In genomic region chr19:8722032-8722431, GRCh38 we compare ENCODE assay signal across 42 cellular contexts. TPM values are rescaled to one million over a fixed set of nuclear protein-coding genes. Genes with fewer than 3 reads are reported as not detected.
"Had no signal": no experiment of that assay in that cellular context is flagged by ENCODE, and none has a peak within 500 bp of the region (broad histone marks: within the 10 kb centered on the region; RNA-seq: fewer than 3 reads in every experiment).

No MANE protein-coding gene starts in this region.

- FAIRE-seq: astrocyte had no signal

- H3K36me3 ChIP-seq: adrenal gland, ascending aorta, brain microvascular endothelial cell, breast epithelium, cardiac muscle cell had no signal

- H3K9me3 ChIP-seq: adrenal gland, ascending aorta, body of pancreas, breast epithelium had no signal

- ATAC-seq: activated naive CD4-positive, alpha-beta T cell treated with anti-CD3 and anti-CD28 coated beads, Interleukin-2, amount 50 U/mL, for 72 hours; activated naive CD8-positive, alpha-beta T cell treated with anti-CD3 and anti-CD28 coated beads, Interleukin-2, amount 50 U/mL, for 24 hours; activated T-cell treated with anti-CD3 and anti-CD28 coated beads, Interleukin-2, amount 50 U/mL, for 4 hours; activated T-cell treated with anti-CD3 and anti-CD28 coated beads, Interleukin-2, amount 50 U/mL, for 72 hours; activated T-helper 17 cell treated with anti-CD3 and anti-CD28 coated beads, Interleukin-2, amount 50 U/mL, for 72 hours; body of pancreas had no signal

- H3K4me1 Mint-ChIP-seq: activated naive CD4-positive, alpha-beta T cell treated with anti-CD3 and anti-CD28 coated beads, Interleukin-2, amount 10 ng/mL, durations not matched to agents 7 days and 5 days; activated naive CD4-positive, alpha-beta T cell treated with anti-CD3 and anti-CD28 coated beads, Interleukin-2, amount 50 U/mL, for 24 hours; activated naive CD8-positive, alpha-beta T cell treated with anti-CD3 and anti-CD28 coated beads for 36 hours; activated naive CD8-positive, alpha-beta T cell treated with anti-CD3 and anti-CD28 coated beads, Interleukin-2, amount 10 ng/mL, durations not matched to agents 7 days and 5 days; activated naive CD8-positive, alpha-beta T cell treated with anti-CD3 and anti-CD28 coated beads, Interleukin-2, amount 50 U/mL, for 24 hours; brain; central memory CD8-positive, alpha-beta T cell had no signal

- H3K27ac ChIP-seq: adrenal gland, ascending aorta, body of pancreas, brain microvascular endothelial cell, breast epithelium, cardiac muscle cell had no signal

- H3K27ac Mint-ChIP-seq: activated naive CD4-positive, alpha-beta T cell treated with anti-CD3 and anti-CD28 coated beads for 36 hours; activated naive CD4-positive, alpha-beta T cell treated with anti-CD3 and anti-CD28 coated beads, Interleukin-2, amount 10 ng/mL, durations not matched to agents 7 days and 5 days; activated naive CD4-positive, alpha-beta T cell treated with anti-CD3 and anti-CD28 coated beads, Interleukin-2, amount 50 U/mL, for 24 hours; activated naive CD4-positive, alpha-beta T cell treated with anti-CD3 and anti-CD28 coated beads, Interleukin-2, amount 50 U/mL, for 72 hours; activated naive CD8-positive, alpha-beta T cell; activated naive CD8-positive, alpha-beta T cell treated with anti-CD3 and anti-CD28 coated beads for 36 hours; activated naive CD8-positive, alpha-beta T cell treated with anti-CD3 and anti-CD28 coated beads, Interleukin-2, amount 10 ng/mL, durations not matched to agents 7 days and 5 days; activated naive CD8-positive, alpha-beta T cell treated with anti-CD3 and anti-CD28 coated beads, Interleukin-2, amount 50 U/mL, for 24 hours; activated T-cell treated with anti-CD3 and anti-CD28 coated beads, Interleukin-2, amount 50 U/mL, for 24 hours; activated T-cell treated with anti-CD3 and anti-CD28 coated beads, Interleukin-2, amount 50 U/mL, for 72 hours; activated T-helper 1 cell treated with anti-CD3 and anti-CD28 coated beads, Interleukin-12 subunit alpha, Interleukin-12 subunit beta, Interleukin-2, Interleukin-4 antibody, amounts not matched to agents 30 ng/mL and 10 ng/mL and 1 ng/mL, durations not matched to agents 14 hours and 24 hours and 36 hours; activated T-helper 17 cell treated with anti-CD3 and anti-CD28 coated beads, Interleukin-2, amount 50 U/mL, for 72 hours; activated T-helper 2 cell treated with anti-CD3 and anti-CD28 coated beads, Interferon-gamma antibody, Interleukin-2, Interleukin-4, amounts not matched to agents 10 μg/mL and 5 μg/mL and 100 μg/mL, durations not matched to agents 14 hours and 24 hours and 36 hours; brain had no signal

- H3K27me3 Mint-ChIP-seq: activated T-helper 17 cell treated with anti-CD3 and anti-CD28 coated beads, Interleukin-2, amount 50 U/mL, for 72 hours had no signal

- H3K27me3 ChIP-seq: adrenal gland, ascending aorta, body of pancreas, brain microvascular endothelial cell, cardiac muscle cell had no signal

- H3K4me3 ChIP-seq: adrenal gland, ascending aorta, body of pancreas, breast epithelium, cardiac muscle cell had no signal

- H3K4me1 ChIP-seq: adrenal gland, ascending aorta, body of pancreas, breast epithelium had no signal

- H3K9me3 Mint-ChIP-seq: activated T-helper 1 cell treated with anti-CD3 and anti-CD28 coated beads, Interleukin-12 subunit alpha, Interleukin-12 subunit beta, Interleukin-2, Interleukin-4 antibody, amounts not matched to agents 30 ng/mL and 10 ng/mL and 1 ng/mL, durations not matched to agents 14 hours and 24 hours and 36 hours; activated T-helper 17 cell treated with anti-CD3 and anti-CD28 coated beads, Interleukin-2, amount 50 U/mL, for 72 hours had no signal

- H3K36me3 Mint-ChIP-seq: activated naive CD4-positive, alpha-beta T cell treated with anti-CD3 and anti-CD28 coated beads, Interleukin-2, amount 10 ng/mL, durations not matched to agents 7 days and 5 days; activated naive CD8-positive, alpha-beta T cell treated with anti-CD3 and anti-CD28 coated beads for 36 hours; activated naive CD8-positive, alpha-beta T cell treated with anti-CD3 and anti-CD28 coated beads, Interleukin-2, amount 10 ng/mL, durations not matched to agents 7 days and 5 days; brain had no signal

- H3K4me3 Mint-ChIP-seq: activated naive CD4-positive, alpha-beta T cell treated with anti-CD3 and anti-CD28 coated beads for 36 hours; activated naive CD4-positive, alpha-beta T cell treated with anti-CD3 and anti-CD28 coated beads, Interleukin-2, amount 10 ng/mL, durations not matched to agents 7 days and 5 days; activated naive CD4-positive, alpha-beta T cell treated with anti-CD3 and anti-CD28 coated beads, Interleukin-2, amount 50 U/mL, for 24 hours; activated naive CD8-positive, alpha-beta T cell; activated naive CD8-positive, alpha-beta T cell treated with anti-CD3 and anti-CD28 coated beads for 36 hours; activated naive CD8-positive, alpha-beta T cell treated with anti-CD3 and anti-CD28 coated beads, Interleukin-2, amount 10 ng/mL, durations not matched to agents 7 days and 5 days; activated naive CD8-positive, alpha-beta T cell treated with anti-CD3 and anti-CD28 coated beads, Interleukin-2, amount 50 U/mL, for 24 hours; activated T-cell treated with anti-CD3 and anti-CD28 coated beads, Interleukin-2, amount 50 U/mL, for 24 hours; activated T-cell treated with anti-CD3 and anti-CD28 coated beads, Interleukin-2, amount 50 U/mL, for 4 hours; activated T-cell treated with anti-CD3 and anti-CD28 coated beads, Interleukin-2, amount 50 U/mL, for 72 hours; activated T-helper 1 cell treated with anti-CD3 and anti-CD28 coated beads, Interleukin-12 subunit alpha, Interleukin-12 subunit beta, Interleukin-2, Interleukin-4 antibody, amounts not matched to agents 30 ng/mL and 10 ng/mL and 1 ng/mL, durations not matched to agents 14 hours and 24 hours and 36 hours; activated T-helper 17 cell treated with anti-CD3 and anti-CD28 coated beads, Interleukin-2, amount 50 U/mL, for 72 hours; brain; central memory CD8-positive, alpha-beta T cell had no signal

- DNase-seq: activated effector memory CD4-positive, alpha-beta T cell treated with anti-CD3 and anti-CD28 coated beads, Interleukin-2, amount 50 U/mL, for 16 hours; activated effector memory CD4-positive, alpha-beta T cell treated with Interleukin-2 at 50 U/mL for 16 hours; activated gamma-delta T cell; activated gamma-delta T cell treated with Interleukin-2 at 50 U/mL for 16 hours; activated naive CD4-positive, alpha-beta T cell; activated naive CD4-positive, alpha-beta T cell treated with anti-CD3 and anti-CD28 coated beads for 36 hours; activated naive CD4-positive, alpha-beta T cell treated with anti-CD3 and anti-CD28 coated beads, Interleukin-2, amount 10 ng/mL, durations not matched to agents 7 days and 5 days; activated naive CD4-positive, alpha-beta T cell treated with anti-CD3 and anti-CD28 coated beads, Interleukin-2, amount 50 U/mL, for 16 hours; activated naive CD4-positive, alpha-beta T cell treated with Interleukin-2 at 50 U/mL for 16 hours; activated naive CD8-positive, alpha-beta T cell treated with anti-CD3 and anti-CD28 coated beads for 36 hours; activated naive CD8-positive, alpha-beta T cell treated with anti-CD3 and anti-CD28 coated beads, Interleukin-2, amount 10 ng/mL, durations not matched to agents 7 days and 5 days; activated naive CD8-positive, alpha-beta T cell treated with anti-CD3 and anti-CD28 coated beads, Interleukin-2, amount 50 U/mL, for 24 hours; activated T-cell treated with anti-CD3 and anti-CD28 coated beads, Interleukin-2, amount 50 U/mL, for 24 hours; activated T-cell treated with anti-CD3 and anti-CD28 coated beads, Interleukin-2, amount 50 U/mL, for 4 hours; activated T-cell treated with anti-CD3 and anti-CD28 coated beads, Interleukin-2, amount 50 U/mL, for 48 hours; activated T-cell treated with anti-CD3 and anti-CD28 coated beads, Interleukin-2, amount 50 U/mL, for 72 hours; adrenal gland; amygdala; anterior cingulate cortex; aorta; body of pancreas; brain microvascular endothelial cell; caudate nucleus; central memory CD4-positive, alpha-beta T cell; cerebellar nuclear complex had no signal

RNA-seq across cellular contexts. Expression of gene OR2Z1, which starts 0.6 kb away (rescaled TPM):
- total RNA-seq: activated naive CD4-positive, alpha-beta T cell treated with anti-CD3 and anti-CD28 coated beads for 36 hours; activated naive CD4-positive, alpha-beta T cell treated with anti-CD3 and anti-CD28 coated beads, Interleukin-2, amount 50 U/mL, for 72 hours; activated naive CD8-positive, alpha-beta T cell treated with anti-CD3 and anti-CD28 coated beads for 36 hours; activated naive CD8-positive, alpha-beta T cell treated with anti-CD3 and anti-CD28 coated beads, Interleukin-2, amount 10 ng/mL, durations not matched to agents 7 days and 5 days; activated T-cell treated with anti-CD3 and anti-CD28 coated beads, Interleukin-2, amount 50 U/mL, for 4 hours; activated T-cell treated with anti-CD3 and anti-CD28 coated beads, Interleukin-2, amount 50 U/mL, for 72 hours; activated T-helper 1 cell treated with anti-CD3 and anti-CD28 coated beads, Interleukin-12 subunit alpha, Interleukin-12 subunit beta, Interleukin-2, Interleukin-4 antibody, amounts not matched to agents 30 ng/mL and 10 ng/mL and 1 ng/mL, durations not matched to agents 14 hours and 24 hours and 36 hours; activated T-helper 17 cell treated with anti-CD3 and anti-CD28 coated beads, Interleukin-2, amount 50 U/mL, for 72 hours; activated T-helper 2 cell treated with anti-CD3 and anti-CD28 coated beads, Interferon-gamma antibody, Interleukin-2, Interleukin-4, amounts not matched to agents 10 μg/mL and 5 μg/mL and 100 μg/mL, durations not matched to agents 14 hours and 24 hours and 36 hours; adrenal gland; aorta; ascending aorta; astrocyte; body of pancreas; breast epithelium; bronchial epithelial cell; cardiac muscle cell; cardiac septum; cerebellum; chondrocyte had no signal
- polyA plus RNA-seq: adipose tissue, adrenal gland, aorta, cardiac muscle cell had no signal

RNA-seq across cellular contexts. Expression of gene ACTL9, which starts 23.4 kb away (rescaled TPM):
- total RNA-seq: activated naive CD4-positive, alpha-beta T cell treated with anti-CD3 and anti-CD28 coated beads for 36 hours; activated naive CD4-positive, alpha-beta T cell treated with anti-CD3 and anti-CD28 coated beads, Interleukin-2, amount 50 U/mL, for 72 hours; activated naive CD8-positive, alpha-beta T cell treated with anti-CD3 and anti-CD28 coated beads for 36 hours; activated naive CD8-positive, alpha-beta T cell treated with anti-CD3 and anti-CD28 coated beads, Interleukin-2, amount 10 ng/mL, durations not matched to agents 7 days and 5 days; activated T-cell treated with anti-CD3 and anti-CD28 coated beads, Interleukin-2, amount 50 U/mL, for 4 hours; activated T-cell treated with anti-CD3 and anti-CD28 coated beads, Interleukin-2, amount 50 U/mL, for 72 hours; activated T-helper 1 cell treated with anti-CD3 and anti-CD28 coated beads, Interleukin-12 subunit alpha, Interleukin-12 subunit beta, Interleukin-2, Interleukin-4 antibody, amounts not matched to agents 30 ng/mL and 10 ng/mL and 1 ng/mL, durations not matched to agents 14 hours and 24 hours and 36 hours; activated T-helper 17 cell treated with anti-CD3 and anti-CD28 coated beads, Interleukin-2, amount 50 U/mL, for 72 hours; activated T-helper 2 cell treated with anti-CD3 and anti-CD28 coated beads, Interferon-gamma antibody, Interleukin-2, Interleukin-4, amounts not matched to agents 10 μg/mL and 5 μg/mL and 100 μg/mL, durations not matched to agents 14 hours and 24 hours and 36 hours; adrenal gland; aorta; ascending aorta; astrocyte; body of pancreas; breast epithelium; bronchial epithelial cell; cardiac muscle cell; cardiac septum; cerebellum; chondrocyte had no signal
- polyA plus RNA-seq: adipose tissue, adrenal gland, aorta, cardiac muscle cell had no signal
